8 cellular contexts compared by ENCODE assay signal in the genomic region with DNA sequence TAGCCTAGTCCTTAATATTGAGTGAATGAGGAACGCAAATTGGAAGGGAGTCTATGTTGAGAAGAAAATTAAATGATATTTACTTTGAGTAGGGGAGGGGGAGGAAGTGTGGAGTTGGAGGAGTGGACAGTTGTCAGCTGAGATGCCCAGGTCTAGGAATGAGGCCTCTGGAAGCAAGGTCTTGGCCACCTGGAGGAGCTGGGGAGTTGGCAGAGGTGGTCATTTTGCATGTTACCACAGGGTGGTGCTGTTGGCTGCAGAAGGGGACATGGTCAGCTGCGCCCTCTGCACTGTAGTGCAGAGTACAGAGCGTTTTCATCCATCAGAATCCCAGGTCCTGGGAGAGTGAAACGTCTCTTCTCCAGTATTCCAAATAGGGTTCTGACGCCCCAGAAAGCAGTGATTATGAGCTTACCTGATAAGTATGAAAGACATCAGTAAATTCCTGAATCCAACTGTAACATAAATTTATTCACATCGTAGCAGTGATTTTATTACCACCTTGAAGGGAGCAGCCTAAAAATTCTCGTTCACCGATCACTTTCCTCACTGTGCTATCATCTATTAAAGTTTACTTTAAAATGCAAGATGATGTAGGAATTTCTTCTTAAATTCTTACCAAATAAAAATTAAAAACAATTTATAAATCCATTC. TPM values are rescaled to one million over a fixed set of nuclear protein-coding genes. Genes with fewer than 3 reads are reported as not detected.
DNase-seq lines count a peak whose midpoint lies in the region; ATAC-seq and TF ChIP-seq lines count a peak whose summit lies in the region.

No MANE protein-coding gene starts in this region.

- H3K27me3 ChIP-seq in CD4-positive, CD25-positive, alpha-beta regulatory T cell (ENCODE audit: control insufficient read depth, insufficient read depth, low read length): no peaks in the 10 kb centered on the region
- no peaks in the 10 kb centered on the region for H3K27me3 ChIP-seq in H7 (ENCODE audit: control insufficient read depth, insufficient read depth, low read length)
- no peaks in the 10 kb centered on the region for H3K27me3 ChIP-seq in foreskin keratinocyte
- H3K27me3 ChIP-seq in neutrophil: no peaks in the 10 kb centered on the region

- peak; percentile 7 to 32 (median 20) for DNase-seq in CD4-positive, CD25-positive, alpha-beta regulatory T cell
- DNase-seq in H7 (peak; percentile 92), NCI-H69 (lab: John Stamatoyannopoulos, UW) (peak; percentile 67), foreskin keratinocyte (peak; percentile 31 to 57)
- DNase-seq in activated T-cell treated with anti-CD3 and anti-CD28 coated beads, Interleukin-2, amount 50 U/mL, for 1 hour: peak; percentile 32

- no peaks in the 10 kb centered on the region for H3K9me3 Mint-ChIP-seq in CD4-positive, CD25-positive, alpha-beta regulatory T cell

- peaks cover 0 to 17% (median 10%) of the 10 kb centered on the region in 4 donors for H3K4me1 Mint-ChIP-seq in CD4-positive, CD25-positive, alpha-beta regulatory T cell

- peaks cover 34% of the 10 kb centered on the region for H3K36me3 Mint-ChIP-seq in CD4-positive, CD25-positive, alpha-beta regulatory T cell

- ATAC-seq in CD4-positive, CD25-positive, alpha-beta regulatory T cell (ENCODE audit: low read depth in 2 of 2): no peak
- ATAC-seq in foreskin keratinocyte: peak; percentile 87
- no peak for ATAC-seq in GM18502 (IDR thresholded peaks at IDR 0.05; ENCODE audit: poor library complexity, unreplicated experiment)
- ATAC-seq in HG03095 (IDR thresholded peaks at IDR 0.05; ENCODE audit: unreplicated experiment): no peak

- H3K9me3 ChIP-seq in CD4-positive, CD25-positive, alpha-beta regulatory T cell (ENCODE audit: control insufficient read depth in 2 of 2, low read length in 2 of 2): no peaks in the 10 kb centered on the region
- H3K9me3 ChIP-seq in neutrophil: no peaks in the 10 kb centered on the region

- no peak overlapping the region for H3K27ac ChIP-seq in CD4-positive, CD25-positive, alpha-beta regulatory T cell (ENCODE audit: insufficient read depth, low read length, poor library complexity, severe bottlenecking)
- H3K27ac ChIP-seq in foreskin keratinocyte (no peak overlapping the region), neutrophil (no peak overlapping the region)

- TF ChIP-seq CTCF in foreskin keratinocyte (conservative IDR thresholded peaks at IDR 0.05) (peak; percentile 98), neutrophil (IDR thresholded peaks at IDR 0.05) (peak; percentile 55)

- H3K27ac Mint-ChIP-seq in CD4-positive, CD25-positive, alpha-beta regulatory T cell: peak overlapping the region in 2 of 3 donors; percentile 43 to 84

- no peaks in the 10 kb centered on the region for H3K27me3 Mint-ChIP-seq in CD4-positive, CD25-positive, alpha-beta regulatory T cell

- no peak overlapping the region for H3K4me3 ChIP-seq in CD4-positive, CD25-positive, alpha-beta regulatory T cell (ENCODE audit: low read depth, low read length)
- H3K4me3 ChIP-seq in H7 (ENCODE audit: insufficient read depth, low read depth, low read length) (no peak overlapping the region), neutrophil (ENCODE audit: low read depth in 1 of 2, low read length in 1 of 2) (no peak overlapping the region)

- H3K4me3 Mint-ChIP-seq in CD4-positive, CD25-positive, alpha-beta regulatory T cell: no peak overlapping the region

- H3K4me1 ChIP-seq in CD4-positive, CD25-positive, alpha-beta regulatory T cell (ENCODE audit: control insufficient read depth, insufficient read depth, low read length, poor library complexity, severe bottlenecking): no peaks in the 10 kb centered on the region
- no peaks in the 10 kb centered on the region for H3K4me1 ChIP-seq in foreskin keratinocyte
- H3K4me1 ChIP-seq in neutrophil (ENCODE audit: control insufficient read depth in 1 of 2, insufficient read depth in 1 of 2, low read depth in 1 of 2, low read length in 1 of 2): no peaks in the 10 kb centered on the region

- peaks cover 72% of the 10 kb centered on the region for H3K36me3 ChIP-seq in CD4-positive, CD25-positive, alpha-beta regulatory T cell (ENCODE audit: control insufficient read depth, insufficient read depth, low read length)
- H3K36me3 ChIP-seq in H7 (replicated peaks; ENCODE audit: control insufficient read depth, insufficient read depth, low read length): peaks cover 22% of the 10 kb centered on the region
- peaks cover 63% of the 10 kb centered on the region for H3K36me3 ChIP-seq in neutrophil

RNA-seq across cellular contexts. Expression of a gene that starts 13.8 kb away (rescaled TPM):
- total RNA-seq in CD4-positive, CD25-positive, alpha-beta regulatory T cell: 150 TPM
- polyA plus RNA-seq in CD4-positive, CD25-positive, alpha-beta regulatory T cell: 100 to 1,000 TPM; 453 to 527 (median 478) TPM
- total RNA-seq in H7 (2014; rRNA removed; shearing (Covaris generic)): 298 and 323 TPM in 2 replicates
- total RNA-seq in foreskin keratinocyte: 205 and 269 TPM in 2 replicates
- 436 and 503 TPM in 2 replicates for polyA plus RNA-seq in foreskin keratinocyte

RNA-seq across cellular contexts. Expression of a gene that starts 34.7 kb away (rescaled TPM):
- total RNA-seq in CD4-positive, CD25-positive, alpha-beta regulatory T cell: 30.9 TPM
- polyA plus RNA-seq in CD4-positive, CD25-positive, alpha-beta regulatory T cell: 10 to 100 TPM; 10.3 to 35.6 (median 23.0) TPM
- not detected in 2 replicates for total RNA-seq in H7 (2014; rRNA removed; shearing (Covaris generic))
- total RNA-seq in foreskin keratinocyte: 0.07 and 0.14 TPM in 2 replicates
- polyA plus RNA-seq in foreskin keratinocyte: 0.01 TPM in 1 of 2 replicates, not detected in the other

RNA-seq across cellular contexts. Expression of a gene that starts 50.8 kb away (rescaled TPM):
- total RNA-seq in CD4-positive, CD25-positive, alpha-beta regulatory T cell: 5.8 TPM
- polyA plus RNA-seq in CD4-positive, CD25-positive, alpha-beta regulatory T cell: 1 to 10 TPM in 1 of 4 donors, under 1 TPM in 2, not detected in 1; 0.37 to 1.2 (median 0.75) TPM
- total RNA-seq in H7 (2014; rRNA removed; shearing (Covaris generic)): 37.3 and 42.6 TPM in 2 replicates
- total RNA-seq in foreskin keratinocyte: 98.3 and 108 TPM in 2 replicates
- polyA plus RNA-seq in foreskin keratinocyte: 39.9 and 53.9 TPM in 2 replicates

Comparison
In these comparisons a context has a peak if more than half of its experiments do, and no peak if none do; other contexts are left out.
1. DNase-seq: peak in every context shown above with its lines; median percentile 92 in H7; 67 in NCI-H69; 44 in foreskin keratinocyte; 32 in activated T-cell treated with anti-CD3 and anti-CD28 coated beads, Interleukin-2, amount 50 U/mL, for 1 hour; 20 in CD4-positive, CD25-positive, alpha-beta regulatory T cell.
2. RNA of a gene that starts 34.7 kb away (total RNA-seq): 30.9 TPM in CD4-positive, CD25-positive, alpha-beta regulatory T cell (single experiment); 0.07 to 0.14 TPM in foreskin keratinocyte and not detected in H7; every median in the first group is over 10 times any median in the second.